Comparison of ENCODE assay signal across 17 cellular contexts in genomic region chr18:75115514-75115913, GRCh38.
DNase-seq lines count a peak whose midpoint lies in the region; ATAC-seq and TF ChIP-seq lines count a peak whose summit lies in the region.
"Had no signal": no experiment of that assay in that cellular context is flagged by ENCODE, and none has a peak within 500 bp of the region (broad histone marks: within the 10 kb centered on the region; RNA-seq: fewer than 3 reads in every experiment).

No MANE protein-coding gene starts in this region.

- no peak for ATAC-seq in activated CD8-positive, alpha-beta memory T cell treated with anti-CD3 and anti-CD28 coated beads, Interleukin-2, amount 10 ng/mL, durations not matched to agents 7 days and 5 days
- ATAC-seq in esophagus mucosa (peak; percentile 53), right lobe of liver (no peak)

- H3K27me3 Mint-ChIP-seq in activated CD8-positive, alpha-beta memory T cell treated with anti-CD3 and anti-CD28 coated beads, Interleukin-2, amount 10 ng/mL, durations not matched to agents 7 days and 5 days = no peaks in the 10 kb centered on the region
- H3K27me3 Mint-ChIP-seq in osteocyte (ENCODE audit: unreplicated experiment) = peaks cover 3% of the 10 kb centered on the region

- H3K4me1 Mint-ChIP-seq in activated CD8-positive, alpha-beta memory T cell treated with anti-CD3 and anti-CD28 coated beads, Interleukin-2, amount 10 ng/mL, durations not matched to agents 7 days and 5 days = no peaks in the 10 kb centered on the region
- H3K4me1 Mint-ChIP-seq in osteocyte (ENCODE audit: unreplicated experiment) = no peaks in the 10 kb centered on the region

- no peaks in the 10 kb centered on the region for H3K36me3 ChIP-seq in right lobe of liver
- H3K36me3 ChIP-seq: BLaER1 had no signal

- no peaks in the 10 kb centered on the region for H3K4me1 ChIP-seq in right lobe of liver
- H3K4me1 ChIP-seq: BLaER1, Caco-2 had no signal

- no peaks in the 10 kb centered on the region for H3K9me3 ChIP-seq in right lobe of liver
- H3K9me3 ChIP-seq: BLaER1, Caco-2 had no signal

- H3K4me3 ChIP-seq in right lobe of liver = no peak overlapping the region
- H3K4me3 ChIP-seq: BLaER1 had no signal

- no peak overlapping the region for H3K4me3 Mint-ChIP-seq in activated CD8-positive, alpha-beta memory T cell treated with anti-CD3 and anti-CD28 coated beads, Interleukin-2, amount 10 ng/mL, durations not matched to agents 7 days and 5 days
- no peak overlapping the region for H3K4me3 Mint-ChIP-seq in osteocyte (ENCODE audit: unreplicated experiment)
- H3K4me3 Mint-ChIP-seq: CD8-positive, alpha-beta memory T cell; HFFc6 had no signal

- CTCF ChIA-PET in activated CD8-positive, alpha-beta memory T cell treated with anti-CD3 and anti-CD28 coated beads, Interleukin-2, amount 10 ng/mL, durations not matched to agents 7 days and 5 days (lab: Charles Lee) = no interaction called here

- H3K9me3 Mint-ChIP-seq in activated CD8-positive, alpha-beta memory T cell treated with anti-CD3 and anti-CD28 coated beads, Interleukin-2, amount 10 ng/mL, durations not matched to agents 7 days and 5 days (ENCODE audit: low read depth) = no peaks in the 10 kb centered on the region
- H3K9me3 Mint-ChIP-seq in osteocyte (ENCODE audit: unreplicated experiment) = no peaks in the 10 kb centered on the region
- H3K9me3 Mint-ChIP-seq: CD8-positive, alpha-beta memory T cell; HFFc6 had no signal

- DNase-seq in activated CD8-positive, alpha-beta memory T cell treated with anti-CD3 and anti-CD28 coated beads for 24 hours = peak; percentile 46
- DNase-seq in activated CD8-positive, alpha-beta memory T cell treated with anti-CD3 and anti-CD28 coated beads, Interleukin-2, amount 10 ng/mL, durations not matched to agents 7 days and 5 days = no peak
- DNase-seq in M059J (ENCODE audit: low read depth) (peak; percentile 4), osteocyte (ENCODE audit: extremely low spot score, unreplicated experiment) (peak; percentile 53), A172 (ENCODE audit: low spot score) (no peak), right lobe of liver (no peak), cerebellar nuclear complex (lab: John Stamatoyannopoulos, UW) (no peak)
- DNase-seq: AML-193; Caco-2; CD8-positive, alpha-beta memory T cell; DMS53; GF-D8; HCEC 1CT; HFFc6 had no signal

- no peak overlapping the region for H3K27ac ChIP-seq in right lobe of liver
- H3K27ac ChIP-seq: 22Rv1, BLaER1 had no signal

- intact Hi-C loops in right lobe of liver (cut with DNase I) = no loop called here

- TF ChIP-seq POLR2A in right lobe of liver (IDR thresholded peaks at IDR 0.05) = no peak

- WGBS in right lobe of liver (ENCODE audit: insufficient coverage, low coverage, low lambda C conversion rate, missing lambda C conversion rate) = 56% methylated on average over 3 of the region's 6 CpGs

- H3K36me3 Mint-ChIP-seq in activated CD8-positive, alpha-beta memory T cell treated with anti-CD3 and anti-CD28 coated beads, Interleukin-2, amount 10 ng/mL, durations not matched to agents 7 days and 5 days = no peaks in the 10 kb centered on the region
- H3K36me3 Mint-ChIP-seq in osteocyte (ENCODE audit: unreplicated experiment) = no peaks in the 10 kb centered on the region
- H3K36me3 Mint-ChIP-seq: CD8-positive, alpha-beta memory T cell had no signal

- no peaks in the 10 kb centered on the region for H3K27me3 ChIP-seq in right lobe of liver
- H3K27me3 ChIP-seq: BLaER1 had no signal

- no peak overlapping the region for H3K27ac Mint-ChIP-seq in activated CD8-positive, alpha-beta memory T cell treated with anti-CD3 and anti-CD28 coated beads, Interleukin-2, amount 10 ng/mL, durations not matched to agents 7 days and 5 days
- no peak overlapping the region for H3K27ac Mint-ChIP-seq in osteocyte (ENCODE audit: unreplicated experiment)
- H3K27ac Mint-ChIP-seq: HFFc6 had no signal

- TF ChIP-seq CTCF in osteocyte (IDR thresholded peaks at IDR 0.05) (no peak), right lobe of liver (IDR thresholded peaks at IDR 0.05) (no peak)

Comparison
In these comparisons a context has a peak if more than half of its experiments do, and no peak if none do; other contexts are left out.
1. DNase-seq: peak in activated CD8-positive, alpha-beta memory T cell treated with anti-CD3 and anti-CD28 coated beads for 24 hours (single experiment), M059J (single experiment) and osteocyte (single experiment); none in activated CD8-positive, alpha-beta memory T cell treated with anti-CD3 and anti-CD28 coated beads, Interleukin-2, amount 10 ng/mL, durations not matched to agents 7 days and 5 days (single experiment), A172 (single experiment), right lobe of liver (0 of 3) and cerebellar nuclear complex (0 of 2).